ENCODE assay signal across 28 cellular contexts in the genomic region with DNA sequence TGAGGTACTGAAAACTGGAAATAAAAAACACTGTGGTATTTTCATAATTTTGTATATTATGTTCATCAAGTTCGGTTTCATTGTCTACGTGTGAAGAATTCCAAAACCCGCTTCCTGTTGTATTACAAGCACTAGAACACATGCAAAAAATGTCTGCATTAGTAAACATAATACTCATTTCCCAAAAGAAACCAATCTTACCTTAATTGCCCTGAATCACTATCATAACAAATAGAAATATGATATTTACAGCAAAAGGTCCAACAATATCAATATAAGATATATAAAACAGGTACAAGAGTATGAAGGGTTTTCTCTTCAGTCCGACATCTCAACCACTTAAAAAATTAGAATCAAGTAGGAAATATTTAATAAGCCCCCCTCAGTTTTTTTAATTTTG. TPM values are rescaled to one million over a fixed set of nuclear protein-coding genes. Genes with fewer than 3 reads are reported as not detected.
"Had no signal": no experiment of that assay in that cellular context is flagged by ENCODE, and none has a peak within 500 bp of the region (broad histone marks: within the 10 kb centered on the region; RNA-seq: fewer than 3 reads in every experiment).

No MANE protein-coding gene starts in this region.

- DNase-seq: activated CD4-positive, alpha-beta memory T cell treated with anti-CD3 and anti-CD28 coated beads, Interleukin-2, amount 10 ng/mL, durations not matched to agents 7 days and 5 days; activated CD4-positive, alpha-beta T cell treated with anti-CD3 and anti-CD28 coated beads for 1 hour; activated CD4-positive, alpha-beta T cell treated with anti-CD3 and anti-CD28 coated beads for 4 hours; activated CD4-positive, alpha-beta T cell treated with anti-CD3 and anti-CD28 coated beads, Interleukin-2, amount 10 ng/mL, durations not matched to agents 7 days and 5 days; activated CD4-positive, alpha-beta T cell treated with anti-CD3 and anti-CD28 coated beads, Interleukin-2, amount 50 U/mL, for 4 hours; activated CD8-positive, alpha-beta memory T cell treated with anti-CD3 and anti-CD28 coated beads, Interleukin-2, amount 50 U/mL, for 48 hours; activated gamma-delta T cell; activated naive CD4-positive, alpha-beta T cell; activated naive CD4-positive, alpha-beta T cell treated with anti-CD3 and anti-CD28 coated beads, Interleukin-2, amount 10 ng/mL, durations not matched to agents 7 days and 5 days; activated naive CD8-positive, alpha-beta T cell treated with anti-CD3 and anti-CD28 coated beads, Interleukin-2, amount 10 ng/mL, durations not matched to agents 7 days and 5 days; activated T-cell treated with anti-CD3 and anti-CD28 coated beads for 4 hours; activated T-cell treated with anti-CD3 and anti-CD28 coated beads, Interleukin-2, amount 50 U/mL, for 24 hours; activated T-cell treated with anti-CD3 and anti-CD28 coated beads, Interleukin-2, amount 50 U/mL, for 72 hours; brain microvascular endothelial cell; caudate nucleus; cortex of kidney; effector CD8-positive, alpha-beta T cell; foreskin fibroblast; head of caudate nucleus; T-cell; T1000 had no signal

- H3K27me3 ChIP-seq: brain microvascular endothelial cell had no signal

- H3K27ac ChIP-seq: brain microvascular endothelial cell had no signal

- ATAC-seq: activated naive CD4-positive, alpha-beta T cell treated with anti-CD3 and anti-CD28 coated beads, Interleukin-2, amount 50 U/mL, for 72 hours; activated T-cell treated with anti-CD3 and anti-CD28 coated beads, Interleukin-2, amount 50 U/mL, for 72 hours; esophagus mucosa; T-cell had no signal

RNA-seq across cellular contexts. Expression of gene GP5, which starts 26.3 kb away (rescaled TPM):
- total RNA-seq: astrocyte, chondrocyte, epithelial cell of proximal tubule, frontal cortex had no signal

RNA-seq across cellular contexts. Expression of gene LRRC15, which starts 55.9 kb away (rescaled TPM):
- total RNA-seq: activated CD4-positive, alpha-beta memory T cell treated with anti-CD3 and anti-CD28 coated beads, Interleukin-2, amount 10 ng/mL, durations not matched to agents 7 days and 5 days; activated CD4-positive, alpha-beta T cell treated with anti-CD3 and anti-CD28 coated beads, Interleukin-2, amount 10 ng/mL, durations not matched to agents 7 days and 5 days; activated naive CD4-positive, alpha-beta T cell treated with anti-CD3 and anti-CD28 coated beads, Interleukin-2, amount 50 U/mL, for 72 hours; activated naive CD8-positive, alpha-beta T cell treated with anti-CD3 and anti-CD28 coated beads, Interleukin-2, amount 10 ng/mL, durations not matched to agents 7 days and 5 days; activated T-cell treated with anti-CD3 and anti-CD28 coated beads, Interleukin-2, amount 50 U/mL, for 72 hours; bronchial epithelial cell; epithelial cell of proximal tubule; frontal cortex; T-cell had no signal
